Comparison of ENCODE assay signal across 1 cellular context in the genomic region with DNA sequence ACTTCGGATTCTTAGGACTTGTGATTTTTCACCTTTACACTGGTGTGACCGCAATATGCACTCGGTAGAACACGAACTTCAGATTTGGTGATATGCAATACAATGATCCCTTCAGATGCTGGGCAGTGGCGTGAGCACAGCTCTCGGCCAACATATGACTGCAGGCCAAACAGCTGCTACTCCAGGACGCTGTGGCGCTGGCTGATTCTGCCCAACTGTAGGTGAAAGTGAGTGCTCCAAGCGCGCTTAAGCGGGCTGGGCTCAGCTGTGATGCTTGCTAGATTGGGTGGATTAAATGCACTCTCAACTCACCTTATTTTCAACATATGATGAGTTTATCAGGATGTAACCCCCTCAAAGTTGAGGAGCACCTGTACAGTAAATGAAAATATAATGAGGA.
A peak's percentile ranks its signal among the peaks of the same experiment; 100 is the strongest.
TF ChIP-seq lines count a peak whose summit lies in the region.

No MANE protein-coding gene starts in this region.

TF ChIP-seq in SK-N-SH, 30 proteins besides CTCF, POLR2A, EP300 and RAD21 (continued from another document):
- TF ChIP-seq GABPA (IDR thresholded peaks at IDR 0.05; ENCODE audit: low read depth) (no peak), FOXJ3 (CRISPR knock-in tag; IDR thresholded peaks at IDR 0.05) (peak; percentile 51; the same call in 1 of the 2 replicates), TEAD4 (IDR thresholded peaks at IDR 0.05; ENCODE audit: borderline replicate concordance, insufficient read depth) (no peak), NFIC (IDR thresholded peaks at IDR 0.05; ENCODE audit: borderline replicate concordance) (no peak), IRF3 (IDR thresholded peaks at IDR 0.05; ENCODE audit: low read depth, low read length) (no peak), ZBTB33 (IDR thresholded peaks at IDR 0.05; ENCODE audit: borderline replicate concordance, low read depth) (no peak), MXI1 (IDR thresholded peaks at IDR 0.05; ENCODE audit: low read depth, low read length) (no peak; the same call in 1 of the 2 replicates), TAF1 (IDR thresholded peaks at IDR 0.05; ENCODE audit: borderline replicate concordance, low read depth, low read length) (no peak), FOXM1 (IDR thresholded peaks at IDR 0.05; ENCODE audit: low read depth) (no peak), SMC3 (IDR thresholded peaks at IDR 0.05; ENCODE audit: low read depth, low read length) (no peak), POLR2AphosphoS5 (IDR thresholded peaks at IDR 0.05; ENCODE audit: low read depth, low read length) (no peak), MEF2A (IDR thresholded peaks at IDR 0.05; ENCODE audit: borderline replicate concordance, low read depth) (no peak), CHD2 (IDR thresholded peaks at IDR 0.05; ENCODE audit: low read length, partially characterized antibody) (peak; percentile 27), GATA2 (CRISPR knock-in tag; IDR thresholded peaks at IDR 0.05) (peak; percentile 68), ELF1 (IDR thresholded peaks at IDR 0.05) (no peak), FOSL2 (IDR thresholded peaks at IDR 0.05; ENCODE audit: borderline replicate concordance, low read depth) (no peak)
- TF ChIP-seq, protein P1, sequence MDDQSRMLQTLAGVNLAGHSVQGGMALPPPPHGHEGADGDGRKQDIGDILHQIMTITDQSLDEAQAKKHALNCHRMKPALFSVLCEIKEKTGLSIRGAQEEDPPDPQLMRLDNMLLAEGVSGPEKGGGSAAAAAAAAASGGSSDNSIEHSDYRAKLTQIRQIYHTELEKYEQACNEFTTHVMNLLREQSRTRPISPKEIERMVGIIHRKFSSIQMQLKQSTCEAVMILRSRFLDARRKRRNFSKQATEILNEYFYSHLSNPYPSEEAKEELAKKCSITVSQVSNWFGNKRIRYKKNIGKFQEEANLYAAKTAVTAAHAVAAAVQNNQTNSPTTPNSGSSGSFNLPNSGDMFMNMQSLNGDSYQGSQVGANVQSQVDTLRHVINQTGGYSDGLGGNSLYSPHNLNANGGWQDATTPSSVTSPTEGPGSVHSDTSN (IDR thresholded peaks at IDR 0.05): no peak
